In the genomic region with DNA sequence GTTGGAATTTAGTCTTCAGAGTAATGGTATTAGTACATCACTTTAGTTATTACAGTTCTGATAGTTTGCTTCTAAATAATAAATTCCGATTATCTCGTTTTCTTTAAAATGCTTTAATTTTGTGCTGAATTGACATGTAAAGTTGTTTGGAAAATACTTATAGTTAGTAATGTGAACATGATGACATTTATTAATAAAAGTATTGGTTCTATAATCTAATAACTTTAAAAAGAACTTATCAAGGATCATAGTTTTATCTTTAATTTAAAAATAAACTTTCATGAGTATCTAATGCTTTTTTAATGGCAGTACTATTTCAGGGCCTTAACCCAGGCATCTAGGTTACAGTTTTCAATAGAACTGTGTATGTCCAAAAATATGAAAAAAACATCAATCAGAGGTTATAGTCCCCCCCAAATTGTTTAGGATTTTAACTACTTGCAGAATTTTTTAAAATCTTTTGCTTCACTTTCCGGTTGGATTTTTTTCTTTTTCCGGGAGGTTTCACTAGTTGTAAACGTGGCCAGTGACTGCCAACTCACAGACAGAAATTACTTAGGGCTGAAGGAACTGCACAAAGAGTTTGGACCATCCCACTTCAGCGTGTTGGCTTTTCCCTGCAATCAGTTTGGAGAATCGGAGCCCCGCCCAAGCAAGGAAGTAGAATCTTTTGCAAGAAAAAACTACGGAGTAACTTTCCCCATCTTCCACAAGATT, we compare ENCODE assay signal across 9 cellular contexts. TPM values are rescaled to one million over a fixed set of nuclear protein-coding genes. Genes with fewer than 3 reads are reported as not detected.
DNase-seq lines count a peak whose midpoint lies in the region; ATAC-seq, FAIRE-seq and TF ChIP-seq lines count a peak whose summit lies in the region.
"Had no signal": no experiment of that assay in that cellular context is flagged by ENCODE, and none has a peak within 500 bp of the region (broad histone marks: within the 10 kb centered on the region; RNA-seq: fewer than 3 reads in every experiment).

No MANE protein-coding gene starts in this region.

- WGBS in testis, 2 donors = 5% methylated on average over 9 of the region's 9 CpGs

- no peaks in the 10 kb centered on the region for H3K36me3 ChIP-seq in testis (ENCODE audit: low read depth, missing control alignments)

- peak; percentile 38 for FAIRE-seq in islet of Langerhans (lab: Jason Lieb, UNC)

- H3K4me1 ChIP-seq in testis = no peaks in the 10 kb centered on the region

- TF ChIP-seq CTCF in HFFc6 (IDR thresholded peaks at IDR 0.05) (no peak), testis (IDR thresholded peaks at IDR 0.05) (no peak)

- H3K27ac ChIP-seq in testis = peak overlapping the region in 1 of 2 donors; percentile 60

- in situ Hi-C loops in T47D (cut with HindIII; ENCODE audit: low pct_unique_long_range_greater_than_20kb, low sequenced_read_pairs) = no loop called here

- DNase-seq in HFFc6 = peak; percentile 93
- DNase-seq in T47D (ENCODE audit: low read depth in 1 of 2, low spot score in 1 of 2) = peak; percentile 39 to 81
- DNase-seq in testis = peak; percentile 78
- no peak for DNase-seq in NCI-H345 treated with DMSO at 0.1 percent for 48 hours (lab: John Stamatoyannopoulos, UW; ENCODE audit: unreplicated experiment)
- no peak for DNase-seq in SHP77 treated with DMSO at 0.1 percent for 48 hours (lab: John Stamatoyannopoulos, UW)
- DNase-seq: activated naive CD4-positive, alpha-beta T cell treated with Interleukin-2 at 50 U/mL for 16 hours had no signal

- ATAC-seq in HG03457 (IDR thresholded peaks at IDR 0.05; ENCODE audit: unreplicated experiment) = no peak
- no peak for ATAC-seq in GM21447 (IDR thresholded peaks at IDR 0.05; ENCODE audit: unreplicated experiment)

- intact Hi-C loops in testis (cut with DNase I; ENCODE audit: low total_unique reads) = no loop called here

- TF ChIP-seq POLR2A in testis (IDR thresholded peaks at IDR 0.05) = no peak

- peak overlapping the region; percentile 97 for H3K27ac Mint-ChIP-seq in HFFc6

- no peaks in the 10 kb centered on the region for H3K27me3 Mint-ChIP-seq in HFFc6 (ENCODE audit: insufficient read depth)

- H3K9me3 ChIP-seq in testis = no peaks in the 10 kb centered on the region

- H3K9me3 Mint-ChIP-seq in HFFc6 = no peaks in the 10 kb centered on the region

- peaks cover 68% of the 10 kb centered on the region for H3K4me1 Mint-ChIP-seq in HFFc6 (ENCODE audit: low read depth)

- peak overlapping the region; percentile 91 for H3K4me3 Mint-ChIP-seq in HFFc6

- no peaks in the 10 kb centered on the region for H3K27me3 ChIP-seq in testis

- H3K36me3 Mint-ChIP-seq in HFFc6 (ENCODE audit: low read depth) = peaks cover 33% of the 10 kb centered on the region

- H3K4me3 ChIP-seq in testis = peak overlapping the region; percentile 33 to 54

RNA-seq across cellular contexts. Expression of a gene that starts 0.7 kb away (rescaled TPM):
- 100 to 1,000 TPM; 209 to 229 (median 220) TPM for total RNA-seq in HFFc6 (2021; fragmentation: NEBNext Ultra II Directional; extraction: Animal tissue kit (Norgen Biotek cat#: 25700))
- 10 to 100 TPM in 1 of 2 donors, 1 to 10 TPM in 1; 8.2 to 12.3 TPM for total RNA-seq in testis
- 13.9 TPM for polyA plus RNA-seq in testis (ENCODE audit: insufficient read depth, low read depth, low replicate concordance)

RNA-seq across cellular contexts. Expression of a gene that starts 12.3 kb away (rescaled TPM):
- total RNA-seq in HFFc6 (2021; fragmentation: NEBNext Ultra II Directional; extraction: Animal tissue kit (Norgen Biotek cat#: 25700)) = under 1 TPM in 5 of 6 experiments, not detected in 1; 0.07 to 0.20 (median 0.12) TPM
- total RNA-seq in testis = 10 to 100 TPM in 1 of 2 donors, 1 to 10 TPM in 1; 4.8 to 15.6 TPM
- polyA plus RNA-seq in testis (ENCODE audit: insufficient read depth, low read depth, low replicate concordance) = 2.8 TPM

RNA-seq across cellular contexts. Expression of a gene that starts 58.2 kb away (rescaled TPM):
- total RNA-seq in HFFc6 (2021; fragmentation: NEBNext Ultra II Directional; extraction: Animal tissue kit (Norgen Biotek cat#: 25700)) = not detected
- under 1 TPM in 1 of 2 donors, not detected in 1; 0.37 TPM for total RNA-seq in testis
- 7.1 TPM for polyA plus RNA-seq in testis (ENCODE audit: insufficient read depth, low read depth, low replicate concordance)

Comparison
In these comparisons a context has a peak if more than half of its experiments do, and no peak if none do; other contexts are left out.
1. DNase-seq: peak in HFFc6 (single experiment), T47D (2 of 2) and testis (single experiment); none in NCI-H345 treated with DMSO at 0.1 percent for 48 hours (single experiment) and SHP77 treated with DMSO at 0.1 percent for 48 hours (single experiment).
2. RNA of a gene that starts 0.7 kb away (total RNA-seq): 209 to 229 TPM in HFFc6; 8.2 to 12.3 TPM in testis; every median in the first group is over 10 times any median in the second.
3. RNA of a gene that starts 12.3 kb away (total RNA-seq): 4.8 to 15.6 TPM in testis; 0.07 to 0.20 TPM in HFFc6; every median in the first group is over 4 times any median in the second.